In the genomic region with DNA sequence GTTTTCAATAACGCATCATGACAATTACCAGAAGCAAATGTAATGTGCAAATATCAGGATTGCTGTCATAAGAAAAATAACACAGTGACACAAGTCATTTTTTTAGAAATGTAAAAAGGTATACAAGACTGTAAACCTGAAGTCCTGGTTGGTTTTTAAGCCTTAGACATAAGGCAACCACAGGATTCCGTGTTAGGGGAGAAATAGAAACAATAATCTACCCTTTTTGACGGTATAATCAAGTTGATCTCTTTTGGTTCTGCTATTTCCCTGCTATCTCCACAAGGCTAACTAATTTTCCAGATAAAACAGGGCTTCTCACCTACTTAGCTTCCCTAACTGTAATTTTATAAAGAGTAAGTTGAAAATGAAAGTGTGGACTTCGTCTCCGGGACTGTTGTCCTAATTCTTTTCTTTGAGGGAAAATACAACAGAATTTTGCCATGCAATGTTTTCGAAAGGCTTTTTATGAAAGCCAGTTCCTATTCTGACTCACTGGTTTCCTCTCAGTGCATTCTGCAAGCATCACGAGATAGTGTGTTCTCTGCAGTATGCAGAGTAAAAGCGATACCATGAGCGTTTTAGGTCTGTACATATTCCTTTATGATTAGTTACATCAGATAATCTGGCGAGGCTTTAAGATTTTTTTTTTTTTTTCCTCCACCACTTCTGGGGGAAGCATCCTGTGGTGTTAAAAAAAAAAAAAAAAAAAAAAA, we compare ENCODE assay signal across 10 cellular contexts. TPM values are rescaled to one million over a fixed set of nuclear protein-coding genes. Genes with fewer than 3 reads are reported as not detected.
A peak's percentile ranks its signal among the peaks of the same experiment; 100 is the strongest.
DNase-seq lines count a peak whose midpoint lies in the region; ATAC-seq and TF ChIP-seq lines count a peak whose summit lies in the region.
"Had no signal": no experiment of that assay in that cellular context is flagged by ENCODE, and none has a peak within 500 bp of the region (broad histone marks: within the 10 kb centered on the region; RNA-seq: fewer than 3 reads in every experiment).

No MANE protein-coding gene starts in this region.

- no peaks in the 10 kb centered on the region for H3K9me3 ChIP-seq in vagina

- peak; percentile 94 for ATAC-seq in GM21526 (IDR thresholded peaks at IDR 0.05; ENCODE audit: low FRiP score, unreplicated experiment)

- no peaks in the 10 kb centered on the region for H3K4me1 ChIP-seq in vagina
- H3K4me1 ChIP-seq: parathyroid adenoma had no signal

- TF ChIP-seq CTCF in GM06990 (IDR thresholded peaks at IDR 0.05; ENCODE audit: insufficient read depth, low read length, poor library complexity, severe bottlenecking) = no peak
- no peak for TF ChIP-seq CTCF in fibroblast of villous mesenchyme (IDR thresholded peaks at IDR 0.05; ENCODE audit: insufficient read depth, low read depth, low read length)
- TF ChIP-seq CTCF in vagina (IDR thresholded peaks at IDR 0.05) = no peak

- intact Hi-C loops in vagina (cut with DNase I) = no loop called here
- intact Hi-C loops in posterior vena cava (cut with DNase I) = no loop called here

- H3K4me3 ChIP-seq in GM06990 (replicated peaks; ENCODE audit: low read depth, low read length) (peak overlapping the region; percentile 39), fibroblast of villous mesenchyme (ENCODE audit: low read depth, low read length) (peak overlapping the region; percentile 19), vagina (no peak overlapping the region)

- no peak for TF ChIP-seq POLR2A in vagina (IDR thresholded peaks at IDR 0.05)

- DNase-seq in GM06990 (ENCODE audit: extremely low read depth, insufficient read length) (peak; percentile 17), NOMO-1 treated with DMSO at 0.1 percent for 48 hours (lab: John Stamatoyannopoulos, UW; ENCODE audit: unreplicated experiment) (peak; percentile 30), fibroblast of villous mesenchyme (ENCODE audit: low read depth) (peak; percentile 46), kidney tubule cell (ENCODE audit: low spot score) (no peak), vagina (ENCODE audit: extremely low spot score in 2 of 2) (no peak), posterior vena cava (ENCODE audit: low spot score) (no peak)
- no peak for DNase-seq in NK-92 treated with Interleukin-12 subunit alpha and Interleukin-12 subunit beta, amount 100 ng/mL, for 24 hours (lab: John Stamatoyannopoulos, UW)

- no peaks in the 10 kb centered on the region for H3K36me3 ChIP-seq in GM06990 (ENCODE audit: control insufficient read depth, insufficient read depth, low read length)
- no peaks in the 10 kb centered on the region for H3K36me3 ChIP-seq in vagina

- H3K27me3 ChIP-seq in GM06990 (replicated peaks; ENCODE audit: control insufficient read depth, insufficient read depth, low read length) = no peaks in the 10 kb centered on the region
- H3K27me3 ChIP-seq in vagina = no peaks in the 10 kb centered on the region

- H3K27ac ChIP-seq in vagina = no peak overlapping the region
- H3K27ac ChIP-seq: epithelial cell of prostate, parathyroid adenoma had no signal

RNA-seq across cellular contexts. Expression of gene MYO1H, which starts 10.6 kb away (rescaled TPM):
- total RNA-seq in fibroblast of villous mesenchyme = not detected in 2 replicates
- total RNA-seq in vagina = not detected
- not detected for total RNA-seq in posterior vena cava

RNA-seq across cellular contexts. Expression of gene FOXN4, which starts 49.2 kb away (rescaled TPM):
- total RNA-seq in fibroblast of villous mesenchyme (not detected in 2 replicates), vagina (not detected), posterior vena cava (not detected)

Comparison
In these comparisons a context has a peak if more than half of its experiments do, and no peak if none do; other contexts are left out.
1. DNase-seq: peak in GM06990 (single experiment), NOMO-1 treated with DMSO at 0.1 percent for 48 hours (single experiment) and fibroblast of villous mesenchyme (single experiment); none in kidney tubule cell (single experiment), NK-92 treated with Interleukin-12 subunit alpha and Interleukin-12 subunit beta, amount 100 ng/mL, for 24 hours (single experiment), vagina (0 of 2) and posterior vena cava (single experiment).
2. H3K4me3 ChIP-seq: peak in GM06990 (single experiment) and fibroblast of villous mesenchyme (single experiment); none in vagina (0 of 2).